8 cellular contexts compared by ENCODE assay signal in the genomic region with DNA sequence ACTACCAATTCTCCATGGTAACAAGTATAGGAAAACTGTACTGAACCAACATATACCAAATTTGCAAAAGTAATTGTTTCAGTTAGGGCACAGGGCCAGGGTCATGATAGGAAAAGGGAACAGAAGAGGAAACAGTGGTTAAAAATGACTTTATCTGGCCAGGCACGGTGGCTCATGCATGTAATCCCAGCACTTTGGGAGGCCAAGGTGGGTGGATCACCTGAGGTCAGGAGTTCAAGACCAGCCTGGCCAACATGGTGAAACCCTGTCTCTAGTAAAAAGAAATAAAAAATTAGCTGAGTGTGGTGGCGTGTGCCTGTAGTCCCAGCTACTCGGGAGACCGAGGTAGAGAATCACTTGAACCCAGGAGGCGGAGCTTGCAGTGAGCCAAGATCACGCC.
DNase-seq lines count a peak whose midpoint lies in the region; ATAC-seq and TF ChIP-seq lines count a peak whose summit lies in the region.
"Not testable (repeated sequence)": the region's sequence is repeated elsewhere in the genome, so short reads cannot be mapped to it uniquely, and the experiment has no call there.

No MANE protein-coding gene starts in this region.

- CTCF ChIA-PET in PC-9 (lab: Charles Lee): interaction anchor here (0.5 to 0.6 kb wide), 2 partner anchors 12 to 582 kb away, joined by 3 to 4 read pairs; no protein-coding TSS in a partner anchor
- CTCF ChIA-PET in MCF 10A (lab: Yijun Ruan, JAX): not testable (repeated sequence)

- H2AFZ ChIP-seq in PC-9: not testable (repeated sequence)

- TF ChIP-seq CTCF in PC-9 (conservative IDR thresholded peaks at IDR 0.05); VCaP (conservative IDR thresholded peaks at IDR 0.05); MCF 10A (IDR thresholded peaks at IDR 0.05; ENCODE audit: unreplicated experiment); heart left ventricle (IDR thresholded peaks at IDR 0.05); neutrophil (IDR thresholded peaks at IDR 0.05); testis (IDR thresholded peaks at IDR 0.05): not testable (repeated sequence)

- peaks cover 27% of the 10 kb centered on the region for H3K4me1 Mint-ChIP-seq in MCF 10A (ENCODE audit: insufficient read depth, unreplicated experiment)

- not testable (repeated sequence) for BruUV-seq in PC-9 (replicated peaks; lab: Mats Ljungman, UMichigan); MCF 10A (replicated peaks; lab: Mats Ljungman, UMichigan)

- not testable (repeated sequence) for H3K9me2 ChIP-seq in PC-9 (ENCODE audit: insufficient read depth)

- H3K36me3 Mint-ChIP-seq in MCF 10A (ENCODE audit: insufficient read depth, unreplicated experiment): peaks cover 26% of the 10 kb centered on the region

- not testable (repeated sequence) for H3K9ac ChIP-seq in BLaER1 treated with 17β-estradiol and CSF1 and Interleukin-3, amounts not matched to agents 10 nM and 100 nM

- H3K9me3 ChIP-seq in BLaER1 treated with 17β-estradiol and CSF1 and Interleukin-3, amounts not matched to agents 10 nM and 100 nM (replicated peaks in 1 of 11); PC-9 (ENCODE audit: insufficient read depth, low read depth); heart left ventricle; neutrophil; testis: not testable (repeated sequence)

- 69 to 75% (median 71%) methylated on average over 6 of the region's 6 CpGs for WGBS in heart left ventricle, 4 donors
- WGBS in testis, 2 donors: 76 to 80% methylated on average over 6 of the region's 6 CpGs

- H3K4me3 Mint-ChIP-seq in MCF 10A (ENCODE audit: unreplicated experiment): not testable (repeated sequence)

- peaks cover 64% of the 10 kb centered on the region for H3F3A ChIP-seq in PC-9 (ENCODE audit: insufficient read depth, low read depth)

- H3K36me3 ChIP-seq in BLaER1 treated with 17β-estradiol and CSF1 and Interleukin-3, amounts not matched to agents 10 nM and 100 nM: peaks cover 6 to 32% (median 15%) of the 10 kb centered on the region in 11 experiments; a peak in 18 of 22 replicates
- peaks cover 34% of the 10 kb centered on the region for H3K36me3 ChIP-seq in PC-9 (ENCODE audit: low read depth)
- H3K36me3 ChIP-seq in heart left ventricle: peaks cover 0 to 12% (median 0%) of the 10 kb centered on the region in 9 donors
- H3K36me3 ChIP-seq in neutrophil; testis (ENCODE audit: low read depth, missing control alignments): not testable (repeated sequence)

- H3K4me1 ChIP-seq in BLaER1 treated with 17β-estradiol and CSF1 and Interleukin-3, amounts not matched to agents 10 nM and 100 nM: peaks cover 33 to 87% (median 49%) of the 10 kb centered on the region in 10 experiments
- peaks cover 88% of the 10 kb centered on the region for H3K4me1 ChIP-seq in PC-9 (replicated peaks; ENCODE audit: insufficient read depth)
- H3K4me1 ChIP-seq in heart left ventricle: peaks cover 3 to 93% (median 77%) of the 10 kb centered on the region in 12 donors
- peaks cover 45% of the 10 kb centered on the region in 2 experiments for H3K4me1 ChIP-seq in neutrophil (ENCODE audit: control insufficient read depth in 1 of 2, insufficient read depth in 1 of 2, low read depth in 1 of 2, low read length in 1 of 2)
- peaks cover 63% of the 10 kb centered on the region for H3K4me1 ChIP-seq in testis

- H4K20me1 ChIP-seq in BLaER1 treated with 17β-estradiol and CSF1 and Interleukin-3, amounts not matched to agents 10 nM and 100 nM: peaks cover 17 to 100% (median 86%) of the 10 kb centered on the region in 11 experiments; a peak in 20 of 22 replicates
- H4K20me1 ChIP-seq in PC-9 (ENCODE audit: insufficient read depth): not testable (repeated sequence)

- peak overlapping the region in 4 of 11 experiments; percentile 16 to 85 (median 61); a peak in 6 of 22 replicates for H3K27ac ChIP-seq in BLaER1 treated with 17β-estradiol and CSF1 and Interleukin-3, amounts not matched to agents 10 nM and 100 nM
- 0 out of 2 replicates have a peak overlapping the region, but pooled peaks have one; percentile 13 for H3K27ac ChIP-seq in PC-9
- H3K27ac ChIP-seq in VCaP: peak overlapping the region; percentile 6; the same call in 1 of the 2 replicates
- peak overlapping the region in 11 of 12 donors; percentile 26 to 90 (median 85) for H3K27ac ChIP-seq in heart left ventricle
- H3K27ac ChIP-seq in neutrophil: peak overlapping the region; percentile 83
- peak overlapping the region; percentile 47 to 68 for H3K27ac ChIP-seq in testis

- peak overlapping the region; percentile 59 for H3K27ac Mint-ChIP-seq in MCF 10A (ENCODE audit: low read depth, unreplicated experiment)

- H3K9me3 Mint-ChIP-seq in MCF 10A (ENCODE audit: unreplicated experiment): not testable (repeated sequence)

- not testable (repeated sequence) for H3K27me3 ChIP-seq in BLaER1 treated with 17β-estradiol and CSF1 and Interleukin-3, amounts not matched to agents 10 nM and 100 nM; PC-9 (ENCODE audit: insufficient read depth, low read depth); heart left ventricle; neutrophil; testis

- not testable (repeated sequence) for H3K27me3 Mint-ChIP-seq in MCF 10A (ENCODE audit: insufficient read depth, unreplicated experiment)

- peaks cover 96% of the 10 kb centered on the region for H3K79me2 ChIP-seq in PC-9 (ENCODE audit: low read depth)

- peak overlapping the region; percentile 49 to 88 (median 77) for H3K4me2 ChIP-seq in BLaER1 treated with 17β-estradiol and CSF1 and Interleukin-3, amounts not matched to agents 10 nM and 100 nM
- H3K4me2 ChIP-seq in PC-9: not testable (repeated sequence)

- intact Hi-C loops in PC-9 (cut with micrococcal nuclease; ENCODE audit: unreplicated experiment); MCF 10A (cut with micrococcal nuclease); testis (cut with DNase I; ENCODE audit: low total_unique reads): not testable (repeated sequence)
- intact Hi-C loops in heart left ventricle (cut with DNase I): loop anchor here in 4 of 10 donors (5.0 kb wide), 1 partner anchor 92 kb away; a partner anchor contains a TSS

- in situ Hi-C loops in KBM-7 (cut with MboI; ENCODE audit: low pct_unique_long_range_greater_than_20kb, low sequenced_read_pairs): not testable (repeated sequence)

- not testable (repeated sequence) for H3K4me3 ChIP-seq in BLaER1 treated with 17β-estradiol and CSF1 and Interleukin-3, amounts not matched to agents 10 nM and 100 nM; PC-9; heart left ventricle; neutrophil (ENCODE audit: low read depth in 1 of 2, low read length in 1 of 2); testis

- DNase-seq in KBM-7: peak; percentile 67
- DNase-seq in PC-9; MCF 10A (ENCODE audit: unreplicated experiment); heart left ventricle; testis: not testable (repeated sequence)

- ATAC-seq in heart left ventricle: not testable (repeated sequence)

- POLR2A ChIA-PET in PC-9 (lab: Charles Lee; ENCODE audit: unreplicated experiment): not testable (repeated sequence)
- POLR2A ChIA-PET in MCF 10A (lab: Yijun Ruan, JAX): interaction anchor here (0.6 kb wide), 1 partner anchor 81 kb away, joined by 3 read pairs; no protein-coding TSS in a partner anchor

- not testable (repeated sequence) for TF ChIP-seq POLR2A in heart left ventricle (IDR thresholded peaks at IDR 0.05); testis (IDR thresholded peaks at IDR 0.05)
